ENCODE assay signal across 17 cellular contexts in genomic region chr6:91713911-91714310, GRCh38.
A peak's percentile ranks its signal among the peaks of the same experiment; 100 is the strongest.
DNase-seq lines count a peak whose midpoint lies in the region; ATAC-seq and TF ChIP-seq lines count a peak whose summit lies in the region.
"Had no signal": no experiment of that assay in that cellular context is flagged by ENCODE, and none has a peak within 500 bp of the region (broad histone marks: within the 10 kb centered on the region; RNA-seq: fewer than 3 reads in every experiment).

No MANE protein-coding gene starts in this region.

- POLR2A ChIA-PET in IMR-90 (lab: Charles Lee; ENCODE audit: unreplicated experiment): no interaction called here
- POLR2A ChIA-PET in RWPE1 (lab: Yijun Ruan, JAX; ENCODE audit: low non-redundant PET): no interaction called here

- DNase-seq in IMR-90 (peak; percentile 13), RWPE1 (ENCODE audit: low spot score) (peak; percentile 37), choroid plexus epithelial cell (ENCODE audit: low read depth) (peak; percentile 5), mesothelial cell of epicardium (ENCODE audit: low spot score in 2 of 2, unreplicated experiment in 2 of 2) (no peak), SW480 (ENCODE audit: low spot score) (no peak), NCI-H2029 (lab: John Stamatoyannopoulos, UW) (no peak)
- no peak for DNase-seq in activated T-cell treated with anti-CD3 and anti-CD28 coated beads, Interleukin-2, amount 50 U/mL, for 4 hours
- DNase-seq: C1 segment of cervical spinal cord, GF-D8, GM23248, NCI-H510A treated with DMSO at 0.1 percent for 48 hours, Peyer's patch, SHP77 had no signal

- peak; percentile 21; the same call in 1 of the 2 replicates for ATAC-seq in IMR-90 (ENCODE audit: low read depth)
- no peak for ATAC-seq in activated T-cell treated with anti-CD3 and anti-CD28 coated beads, Interleukin-2, amount 50 U/mL, for 4 hours
- no peak for ATAC-seq in GM21528 (IDR thresholded peaks at IDR 0.05; ENCODE audit: low FRiP score, unreplicated experiment)
- ATAC-seq: A549, HCT116, K562 had no signal

- in situ Hi-C loops in IMR-90 (cut with MboI; ENCODE audit: low sequenced_read_pairs): no loop called here

- TF ChIP-seq POLR2A in IMR-90 (IDR thresholded peaks at IDR 0.05; ENCODE audit: low read depth, low read length): no peak

- H2AFZ ChIP-seq in IMR-90 (replicated peaks; ENCODE audit: low read length, poor library complexity): no peak overlapping the region
- H2AFZ ChIP-seq: GM23248 had no signal

- no peak overlapping the region for H3K56ac ChIP-seq in IMR-90 (ENCODE audit: extremely low read depth, insufficient read depth, low read length)

- TF ChIP-seq RAD21 in IMR-90 (IDR thresholded peaks at IDR 0.05; ENCODE audit: low read length): no peak

- H3K4me3 ChIP-seq in IMR-90 (ENCODE audit: insufficient read depth, low read depth, low read length) (no peak overlapping the region), choroid plexus epithelial cell (ENCODE audit: low read depth, low read length) (no peak overlapping the region)
- H3K4me3 ChIP-seq: A549, GM23248, K562, Peyer's patch had no signal

- H2BK120ac ChIP-seq in IMR-90 (ENCODE audit: low read depth, low read length): no peak overlapping the region

- no peak overlapping the region for H3K4me2 ChIP-seq in IMR-90 (ENCODE audit: low read depth, low read length)
- H3K4me2 ChIP-seq: A549 had no signal

- no peak overlapping the region for H2BK5ac ChIP-seq in IMR-90 (ENCODE audit: low read depth, low read length, poor library complexity, severe bottlenecking)

- H4K20me1 ChIP-seq in IMR-90 (ENCODE audit: insufficient read depth, low read length): no peaks in the 10 kb centered on the region

- H3K9me3 Mint-ChIP-seq in mesothelial cell of epicardium: no peaks in the 10 kb centered on the region
- peaks cover 6% of the 10 kb centered on the region for H3K9me3 Mint-ChIP-seq in activated T-cell treated with anti-CD3 and anti-CD28 coated beads, Interleukin-2, amount 50 U/mL, for 4 hours

- no peak overlapping the region for H2BK15ac ChIP-seq in IMR-90 (ENCODE audit: low read depth, low read length)

- H3K27ac ChIP-seq in IMR-90 (ENCODE audit: insufficient read depth, low read length): no peak overlapping the region
- H3K27ac ChIP-seq in RWPE1: no peak overlapping the region
- H3K27ac ChIP-seq: A549, GM23248, Peyer's patch had no signal

- H3K9me1 ChIP-seq in IMR-90 (ENCODE audit: insufficient read depth, low read length): no peaks in the 10 kb centered on the region

- TF ChIP-seq CTCF in IMR-90 (conservative IDR thresholded peaks at IDR 0.05; ENCODE audit: low read depth, low read length): no peak
- TF ChIP-seq CTCF in RWPE1 (conservative IDR thresholded peaks at IDR 0.05; ENCODE audit: low read depth): no peak
- TF ChIP-seq CTCF in choroid plexus epithelial cell (conservative IDR thresholded peaks at IDR 0.05; ENCODE audit: low read depth, low read length): no peak
- TF ChIP-seq CTCF in mesothelial cell of epicardium (IDR thresholded peaks at IDR 0.05; ENCODE audit: unreplicated experiment): peak; percentile 30

- H3K14ac ChIP-seq in IMR-90 (replicated peaks; ENCODE audit: low read depth, low read length): no peak overlapping the region

- no peak overlapping the region for H4K91ac ChIP-seq in IMR-90 (ENCODE audit: insufficient read depth, low read depth, low read length)

- H3K18ac ChIP-seq in IMR-90 (ENCODE audit: low read depth, low read length): no peak overlapping the region

- H3K4ac ChIP-seq in IMR-90 (ENCODE audit: low read depth, low read length): no peak overlapping the region

- no peaks in the 10 kb centered on the region for H3K9me3 ChIP-seq in IMR-90 (ENCODE audit: control insufficient read depth, insufficient read depth, low read length)
- H3K9me3 ChIP-seq: A549, Peyer's patch had no signal

- H3K4me1 Mint-ChIP-seq in mesothelial cell of epicardium: no peaks in the 10 kb centered on the region
- no peaks in the 10 kb centered on the region for H3K4me1 Mint-ChIP-seq in activated T-cell treated with anti-CD3 and anti-CD28 coated beads, Interleukin-2, amount 50 U/mL, for 4 hours (ENCODE audit: low read depth)

- no peak overlapping the region for H2AK5ac ChIP-seq in IMR-90 (ENCODE audit: low read depth, low read length)

- H3K4me1 ChIP-seq in IMR-90 (ENCODE audit: control insufficient read depth, insufficient read depth, low read length): no peaks in the 10 kb centered on the region
- H3K4me1 ChIP-seq: A549, Peyer's patch had no signal

- no peaks in the 10 kb centered on the region for H3K79me1 ChIP-seq in IMR-90 (ENCODE audit: low read depth in 1 of 2, low read length in 2 of 2)

- H3K27me3 ChIP-seq in IMR-90 (ENCODE audit: control insufficient read depth, insufficient read depth, low read length): no peaks in the 10 kb centered on the region
- H3K27me3 ChIP-seq: Peyer's patch had no signal

- BruUV-seq in IMR-90 (replicated peaks; lab: Mats Ljungman, UMichigan): no TSS peak

- no peaks in the 10 kb centered on the region for H3K36me3 Mint-ChIP-seq in mesothelial cell of epicardium
- H3K36me3 Mint-ChIP-seq in activated T-cell treated with anti-CD3 and anti-CD28 coated beads, Interleukin-2, amount 50 U/mL, for 4 hours (ENCODE audit: insufficient read depth): no peaks in the 10 kb centered on the region

- H3K4me3 Mint-ChIP-seq in mesothelial cell of epicardium: no peak overlapping the region
- H3K4me3 Mint-ChIP-seq in activated T-cell treated with anti-CD3 and anti-CD28 coated beads, Interleukin-2, amount 50 U/mL, for 4 hours: no peak overlapping the region

- dilution Hi-C loops in IMR-90 (cut with HindIII; ENCODE audit: low sequenced_read_pairs, unreplicated experiment): no loop called here

- intact Hi-C loops in IMR-90 (cut with micrococcal nuclease): no loop called here

- no peak overlapping the region for H2BK20ac ChIP-seq in IMR-90 (ENCODE audit: low read depth, low read length)

- no peak overlapping the region for H3K9ac ChIP-seq in IMR-90 (ENCODE audit: low read depth, low read length)
- H3K9ac ChIP-seq: GM23248 had no signal

- CTCF ChIA-PET in IMR-90 (lab: Yijun Ruan, JAX) (no interaction called here), RWPE1 (lab: Yijun Ruan, JAX) (interaction anchor here (0.6 kb wide), 1 partner anchor 434 kb away, joined by 3 read pairs; no protein-coding TSS in a partner anchor)

- peaks cover 6% of the 10 kb centered on the region for H3K27me3 Mint-ChIP-seq in mesothelial cell of epicardium (ENCODE audit: low read depth)
- H3K27me3 Mint-ChIP-seq in activated T-cell treated with anti-CD3 and anti-CD28 coated beads, Interleukin-2, amount 50 U/mL, for 4 hours (ENCODE audit: low read depth): no peaks in the 10 kb centered on the region

- H3K23ac ChIP-seq in IMR-90 (ENCODE audit: low read depth, low read length): no peak overlapping the region

- H3K36me3 ChIP-seq in IMR-90 (ENCODE audit: control insufficient read depth, insufficient read depth, low read length): no peaks in the 10 kb centered on the region
- H3K36me3 ChIP-seq: Peyer's patch had no signal

- H2AK9ac ChIP-seq in IMR-90 (replicated peaks; ENCODE audit: low read depth, low read length, poor library complexity): no peak overlapping the region

- no peak overlapping the region for H4K5ac ChIP-seq in IMR-90 (ENCODE audit: low read depth, low read length)

- no peak overlapping the region for H4K8ac ChIP-seq in IMR-90 (ENCODE audit: low read depth in 2 of 2, low read length in 2 of 2)

- H3K27ac Mint-ChIP-seq in mesothelial cell of epicardium: no peak overlapping the region

TF ChIP-seq in IMR-90, 13 proteins besides CTCF, POLR2A, EP300 and RAD21:
- TF ChIP-seq SMC3 (IDR thresholded peaks at IDR 0.05; ENCODE audit: low read depth, low read length) (no peak), CEBPB (IDR thresholded peaks at IDR 0.05; ENCODE audit: low read depth, low read length) (peak; percentile 41; the same call in 1 of the 2 replicates)

Comparison
In these comparisons a context has a peak if more than half of its experiments do, and no peak if none do; other contexts are left out.
1. DNase-seq: peak in IMR-90 (single experiment), RWPE1 (single experiment) and choroid plexus epithelial cell (single experiment); none in mesothelial cell of epicardium (0 of 2), SW480 (single experiment), activated T-cell treated with anti-CD3 and anti-CD28 coated beads, Interleukin-2, amount 50 U/mL, for 4 hours (single experiment) and NCI-H2029 (single experiment).